8 cellular contexts compared by ENCODE assay signal in genomic region chr16:2027024-2028010, GRCh38. TPM values are rescaled to one million over a fixed set of nuclear protein-coding genes. Genes with fewer than 3 reads are reported as not detected.
A peak's percentile ranks its signal among the peaks of the same experiment; 100 is the strongest.
DNase-seq lines count a peak whose midpoint lies in the region; ATAC-seq, FAIRE-seq and TF ChIP-seq lines count a peak whose summit lies in the region.

No MANE protein-coding gene starts in this region.

- H3K27ac ChIP-seq in effector memory CD4-positive, alpha-beta T cell (ENCODE audit: insufficient read depth, low read length, poor library complexity, severe bottlenecking), result no peak overlapping the region

- peaks cover 17 to 61% (median 36%) of the 10 kb centered on the region in 3 donors for H3K27me3 Mint-ChIP-seq in naive B cell

- peak overlapping the region in 2 of 6 donors; percentile 37 to 44 for H3K27ac Mint-ChIP-seq in naive B cell

- H3K36me3 ChIP-seq in effector memory CD4-positive, alpha-beta T cell (ENCODE audit: control insufficient read depth, insufficient read depth, low read length), result no peaks in the 10 kb centered on the region

- H3K27me3 ChIP-seq in effector memory CD4-positive, alpha-beta T cell (replicated peaks; ENCODE audit: control insufficient read depth, insufficient read depth, low read length, poor library complexity, severe bottlenecking), result peaks cover 2% of the 10 kb centered on the region

- DNase-seq in GM12891 (ENCODE audit: insufficient read length, low spot score), result no peak
- peak; percentile 25 for DNase-seq in RCC 7860 (ENCODE audit: low spot score)
- no peak for DNase-seq in effector memory CD4-positive, alpha-beta T cell
- DNase-seq in naive B cell, result no peak
- DNase-seq in NCI-H226, result no peak
- DNase-seq in stimulated activated CD4-positive, alpha-beta T cell treated with anti-CD3 and anti-CD28 coated beads, Interleukin-12 subunit alpha, Interleukin-12 subunit beta, amount 100 ng/mL, for 4 hours, result no peak
- DNase-seq in GM13977 (ENCODE audit: low spot score), result no peak
- DNase-seq in DMS 273 (lab: John Stamatoyannopoulos, UW; ENCODE audit: unreplicated experiment), result no peak

- H3K4me1 ChIP-seq in effector memory CD4-positive, alpha-beta T cell (ENCODE audit: control insufficient read depth, insufficient read depth, low read length, poor library complexity, severe bottlenecking), result peaks cover 19% of the 10 kb centered on the region

- no peaks in the 10 kb centered on the region for H3K9me3 ChIP-seq in effector memory CD4-positive, alpha-beta T cell (ENCODE audit: control insufficient read depth, low read length)

- H3K4me1 Mint-ChIP-seq in naive B cell, result peaks cover 20 to 29% (median 22%) of the 10 kb centered on the region in 3 donors

- TF ChIP-seq CTCF in GM13977 (IDR thresholded peaks at IDR 0.05; ENCODE audit: extremely low read depth, insufficient read depth, missing control alignments), result no peak

- no peak for TF ChIP-seq POLR2A in GM12891 (IDR thresholded peaks at IDR 0.05; ENCODE audit: low read depth, low read length)

- H3K4me3 Mint-ChIP-seq in naive B cell, result peak overlapping the region; percentile 68 to 88 (median 82)

- peak; percentile 40 to 45 for ATAC-seq in naive B cell (ENCODE audit: low read depth in 2 of 2)

- H3K4me3 ChIP-seq in effector memory CD4-positive, alpha-beta T cell (ENCODE audit: insufficient read depth, low read depth, low read length, poor library complexity, severe bottlenecking), result peak overlapping the region; percentile 50

- no peaks in the 10 kb centered on the region for H3K36me3 Mint-ChIP-seq in naive B cell

- H3K9me3 Mint-ChIP-seq in naive B cell, result peaks cover 0 to 1% (median 0%) of the 10 kb centered on the region in 7 donors

- in situ Hi-C loops in GM13977 (cut with MboI; ENCODE audit: low pct_unique_long_range_greater_than_20kb, low sequenced_read_pairs, unreplicated experiment), result no loop called here

- peak; percentile 43 for FAIRE-seq in GM12891 (lab: Jason Lieb, UNC)
- no peak for FAIRE-seq in RCC 7860 (lab: Jason Lieb, UNC)

TF ChIP-seq in GM12891, 5 proteins besides CTCF, POLR2A, EP300 and RAD21:
- no peak for TF ChIP-seq SPI1 (IDR thresholded peaks at IDR 0.05; ENCODE audit: low read depth, low read length)
- no peak for TF ChIP-seq TAF1 (IDR thresholded peaks at IDR 0.05; ENCODE audit: low read depth, low read length)
- no peak for TF ChIP-seq POLR2AphosphoS5 (IDR thresholded peaks at IDR 0.05; ENCODE audit: low read depth, low read length)
- TF ChIP-seq PAX5 (IDR thresholded peaks at IDR 0.05; ENCODE audit: insufficient read depth, low read length, severe bottlenecking), result no peak
TF ChIP-seq in GM12891: peak in this region for 0.

RNA-seq across cellular contexts. Expression of gene NHERF2, which starts 0.6 kb away (rescaled TPM):
- polyA plus RNA-seq in GM12891 (2012; ENCODE audit: low read depth, missing spikeins), result not detected
- not detected for polyA plus RNA-seq in naive B cell (ENCODE audit: low read depth in 6 of 6)

RNA-seq across cellular contexts. Expression of gene NPW, which starts 7.7 kb away (rescaled TPM):
- polyA plus RNA-seq in GM12891 (2012; ENCODE audit: low read depth, missing spikeins), result 0.28 TPM
- polyA plus RNA-seq in naive B cell (ENCODE audit: low read depth in 6 of 6), result not detected

RNA-seq across cellular contexts. Expression of gene ZNF598, which starts 17.7 kb away (rescaled TPM):
- 25.4 TPM for polyA plus RNA-seq in GM12891 (2012; ENCODE audit: low read depth, missing spikeins)
- polyA plus RNA-seq in naive B cell (ENCODE audit: low read depth in 6 of 6), result 1 to 10 TPM; 2.7 to 8.4 (median 3.9) TPM

RNA-seq across cellular contexts. Expression of gene NTHL1, which starts 20.3 kb away (rescaled TPM):
- polyA plus RNA-seq in GM12891 (2012; ENCODE audit: low read depth, missing spikeins), result 15.1 TPM
- 10 to 100 TPM; 21.4 to 38.3 (median 26.0) TPM for polyA plus RNA-seq in naive B cell (ENCODE audit: low read depth in 6 of 6)

RNA-seq across cellular contexts. Expression of gene TSC2, which starts 20.5 kb away (rescaled TPM):
- 32.2 TPM for polyA plus RNA-seq in GM12891 (2012; ENCODE audit: low read depth, missing spikeins)
- 10 to 100 TPM; 16.6 to 45.0 (median 24.9) TPM for polyA plus RNA-seq in naive B cell (ENCODE audit: low read depth in 6 of 6)
